1 cellular context compared by ENCODE assay signal in the genomic region with DNA sequence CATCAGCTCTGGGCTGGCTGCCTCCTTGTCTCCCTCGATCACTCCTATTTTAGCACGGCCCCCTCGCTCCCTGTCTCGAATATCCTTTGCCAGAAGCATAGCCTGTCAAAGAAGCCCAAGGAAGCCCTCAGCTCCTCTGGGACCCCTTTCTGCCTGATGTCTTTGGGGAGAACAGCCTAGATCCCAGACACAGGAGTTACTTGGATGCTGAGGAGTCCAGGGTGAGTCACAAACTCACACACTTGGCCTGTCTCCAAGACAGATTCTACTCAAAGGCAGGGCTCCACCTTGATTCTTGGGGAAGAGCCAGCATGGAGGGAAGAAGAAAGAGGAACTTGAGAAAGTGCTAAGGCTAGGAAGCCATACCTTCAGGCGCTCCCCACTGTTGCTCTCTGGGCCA.
TF ChIP-seq lines count a peak whose summit lies in the region.

No MANE protein-coding gene starts in this region.

TF ChIP-seq in SK-N-SH treated with all-trans-retinoic acid at 6 μM for 48 hours, 23 proteins besides CTCF, POLR2A, EP300 and RAD21:
- TF ChIP-seq, protein P1, sequence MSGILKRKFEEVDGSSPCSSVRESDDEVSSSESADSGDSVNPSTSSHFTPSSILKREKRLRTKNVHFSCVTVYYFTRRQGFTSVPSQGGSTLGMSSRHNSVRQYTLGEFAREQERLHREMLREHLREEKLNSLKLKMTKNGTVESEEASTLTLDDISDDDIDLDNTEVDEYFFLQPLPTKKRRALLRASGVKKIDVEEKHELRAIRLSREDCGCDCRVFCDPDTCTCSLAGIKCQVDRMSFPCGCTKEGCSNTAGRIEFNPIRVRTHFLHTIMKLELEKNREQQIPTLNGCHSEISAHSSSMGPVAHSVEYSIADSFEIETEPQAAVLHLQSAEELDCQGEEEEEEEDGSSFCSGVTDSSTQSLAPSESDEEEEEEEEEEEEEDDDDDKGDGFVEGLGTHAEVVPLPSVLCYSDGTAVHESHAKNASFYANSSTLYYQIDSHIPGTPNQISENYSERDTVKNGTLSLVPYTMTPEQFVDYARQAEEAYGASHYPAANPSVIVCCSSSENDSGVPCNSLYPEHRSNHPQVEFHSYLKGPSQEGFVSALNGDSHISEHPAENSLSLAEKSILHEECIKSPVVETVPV (CRISPR knock-in tag; IDR thresholded peaks at IDR 0.05): no peak
- TF ChIP-seq BACH2 (CRISPR knock-in tag; IDR thresholded peaks at IDR 0.05; ENCODE audit: borderline replicate concordance) (no peak), TCF4 (CRISPR knock-in tag; IDR thresholded peaks at IDR 0.05; ENCODE audit: borderline replicate concordance) (no peak), ZFP3 (CRISPR knock-in tag; IDR thresholded peaks at IDR 0.05) (no peak), GLIS3 (CRISPR knock-in tag; IDR thresholded peaks at IDR 0.05) (no peak), ZFP30 (CRISPR knock-in tag; IDR thresholded peaks at IDR 0.05) (no peak), ZNF70 (CRISPR knock-in tag; IDR thresholded peaks at IDR 0.05) (no peak), RARB (CRISPR knock-in tag; IDR thresholded peaks at IDR 0.05) (no peak), SNAI2 (CRISPR knock-in tag; IDR thresholded peaks at IDR 0.05) (no peak), TOX (CRISPR knock-in tag; IDR thresholded peaks at IDR 0.05; ENCODE audit: borderline replicate concordance) (no peak), ZNF565 (CRISPR knock-in tag; conservative IDR thresholded peaks at IDR 0.05; ENCODE audit: low read depth) (no peak), ARNTL (CRISPR knock-in tag; IDR thresholded peaks at IDR 0.05; ENCODE audit: borderline replicate concordance, low read depth) (no peak), ZNF8 (CRISPR knock-in tag; IDR thresholded peaks at IDR 0.05) (no peak), ESRRG (CRISPR knock-in tag; IDR thresholded peaks at IDR 0.05) (no peak), CSDC2 (CRISPR knock-in tag; IDR thresholded peaks at IDR 0.05) (no peak)
- TF ChIP-seq, protein P2, sequence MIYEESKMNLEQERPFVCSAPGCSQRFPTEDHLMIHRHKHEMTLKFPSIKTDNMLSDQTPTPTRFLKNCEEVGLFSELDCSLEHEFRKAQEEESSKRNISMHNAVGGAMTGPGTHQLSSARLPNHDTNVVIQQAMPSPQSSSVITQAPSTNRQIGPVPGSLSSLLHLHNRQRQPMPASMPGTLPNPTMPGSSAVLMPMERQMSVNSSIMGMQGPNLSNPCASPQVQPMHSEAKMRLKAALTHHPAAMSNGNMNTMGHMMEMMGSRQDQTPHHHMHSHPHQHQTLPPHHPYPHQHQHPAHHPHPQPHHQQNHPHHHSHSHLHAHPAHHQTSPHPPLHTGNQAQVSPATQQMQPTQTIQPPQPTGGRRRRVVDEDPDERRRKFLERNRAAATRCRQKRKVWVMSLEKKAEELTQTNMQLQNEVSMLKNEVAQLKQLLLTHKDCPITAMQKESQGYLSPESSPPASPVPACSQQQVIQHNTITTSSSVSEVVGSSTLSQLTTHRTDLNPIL (CRISPR knock-in tag; IDR thresholded peaks at IDR 0.05; ENCODE audit: low read depth): no peak
- TF ChIP-seq, protein P3, sequence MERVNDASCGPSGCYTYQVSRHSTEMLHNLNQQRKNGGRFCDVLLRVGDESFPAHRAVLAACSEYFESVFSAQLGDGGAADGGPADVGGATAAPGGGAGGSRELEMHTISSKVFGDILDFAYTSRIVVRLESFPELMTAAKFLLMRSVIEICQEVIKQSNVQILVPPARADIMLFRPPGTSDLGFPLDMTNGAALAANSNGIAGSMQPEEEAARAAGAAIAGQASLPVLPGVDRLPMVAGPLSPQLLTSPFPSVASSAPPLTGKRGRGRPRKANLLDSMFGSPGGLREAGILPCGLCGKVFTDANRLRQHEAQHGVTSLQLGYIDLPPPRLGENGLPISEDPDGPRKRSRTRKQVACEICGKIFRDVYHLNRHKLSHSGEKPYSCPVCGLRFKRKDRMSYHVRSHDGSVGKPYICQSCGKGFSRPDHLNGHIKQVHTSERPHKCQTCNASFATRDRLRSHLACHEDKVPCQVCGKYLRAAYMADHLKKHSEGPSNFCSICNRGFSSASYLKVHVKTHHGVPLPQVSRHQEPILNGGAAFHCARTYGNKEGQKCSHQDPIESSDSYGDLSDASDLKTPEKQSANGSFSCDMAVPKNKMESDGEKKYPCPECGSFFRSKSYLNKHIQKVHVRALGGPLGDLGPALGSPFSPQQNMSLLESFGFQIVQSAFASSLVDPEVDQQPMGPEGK (CRISPR knock-in tag; IDR thresholded peaks at IDR 0.05; ENCODE audit: borderline replicate concordance): no peak
- TF ChIP-seq, protein P4, sequence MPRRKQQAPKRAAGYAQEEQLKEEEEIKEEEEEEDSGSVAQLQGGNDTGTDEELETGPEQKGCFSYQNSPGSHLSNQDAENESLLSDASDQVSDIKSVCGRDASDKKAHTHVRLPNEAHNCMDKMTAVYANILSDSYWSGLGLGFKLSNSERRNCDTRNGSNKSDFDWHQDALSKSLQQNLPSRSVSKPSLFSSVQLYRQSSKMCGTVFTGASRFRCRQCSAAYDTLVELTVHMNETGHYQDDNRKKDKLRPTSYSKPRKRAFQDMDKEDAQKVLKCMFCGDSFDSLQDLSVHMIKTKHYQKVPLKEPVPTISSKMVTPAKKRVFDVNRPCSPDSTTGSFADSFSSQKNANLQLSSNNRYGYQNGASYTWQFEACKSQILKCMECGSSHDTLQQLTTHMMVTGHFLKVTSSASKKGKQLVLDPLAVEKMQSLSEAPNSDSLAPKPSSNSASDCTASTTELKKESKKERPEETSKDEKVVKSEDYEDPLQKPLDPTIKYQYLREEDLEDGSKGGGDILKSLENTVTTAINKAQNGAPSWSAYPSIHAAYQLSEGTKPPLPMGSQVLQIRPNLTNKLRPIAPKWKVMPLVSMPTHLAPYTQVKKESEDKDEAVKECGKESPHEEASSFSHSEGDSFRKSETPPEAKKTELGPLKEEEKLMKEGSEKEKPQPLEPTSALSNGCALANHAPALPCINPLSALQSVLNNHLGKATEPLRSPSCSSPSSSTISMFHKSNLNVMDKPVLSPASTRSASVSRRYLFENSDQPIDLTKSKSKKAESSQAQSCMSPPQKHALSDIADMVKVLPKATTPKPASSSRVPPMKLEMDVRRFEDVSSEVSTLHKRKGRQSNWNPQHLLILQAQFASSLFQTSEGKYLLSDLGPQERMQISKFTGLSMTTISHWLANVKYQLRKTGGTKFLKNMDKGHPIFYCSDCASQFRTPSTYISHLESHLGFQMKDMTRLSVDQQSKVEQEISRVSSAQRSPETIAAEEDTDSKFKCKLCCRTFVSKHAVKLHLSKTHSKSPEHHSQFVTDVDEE (CRISPR knock-in tag; IDR thresholded peaks at IDR 0.05): no peak
TF ChIP-seq in SK-N-SH treated with all-trans-retinoic acid at 6 μM for 48 hours: peak in this region for 0.
